2 cellular contexts compared by ENCODE assay signal in genomic region chr9:128702445-128702948, GRCh38.
TF ChIP-seq lines count a peak whose summit lies in the region.

PKN3 (plus strand) TSS chr9:128702503; CDS start chr9:128702916, 413 bp downstream.

TF ChIP-seq in HEK293, 187 proteins besides CTCF, POLR2A, EP300 and RAD21 (continued from another document and continues in another):
- TF ChIP-seq ZBTB44 (tag by site-specific recombination; IDR thresholded peaks at IDR 0.05) (no peak), ZNF341 (tag by site-specific recombination; IDR thresholded peaks at IDR 0.05; ENCODE audit: low read depth) (peak; percentile 81), ZEB2 (tag by site-specific recombination; IDR thresholded peaks at IDR 0.05) (peak; percentile 96), ZBTB17 (tag by site-specific recombination; IDR thresholded peaks at IDR 0.05) (no peak), ZNF398 (tag by site-specific recombination; IDR thresholded peaks at IDR 0.05) (no peak), ZNF121 (tag by site-specific recombination; IDR thresholded peaks at IDR 0.05) (no peak), ZBTB1 (tag by site-specific recombination; IDR thresholded peaks at IDR 0.05) (no peak), ZNF571 (tag by site-specific recombination; IDR thresholded peaks at IDR 0.05) (no peak), ZNF629 (tag by site-specific recombination; IDR thresholded peaks at IDR 0.05) (peak; percentile 61), ZNF521 (tag by site-specific recombination; IDR thresholded peaks at IDR 0.05) (no peak), ZBTB6 (tag by site-specific recombination; IDR thresholded peaks at IDR 0.05) (peak; percentile 81; the same call in 1 of the 2 replicates), TCF7L2 (IDR thresholded peaks at IDR 0.05; ENCODE audit: borderline replicate concordance, low read depth, low read length) (no peak), ZNF174 (tag by site-specific recombination; IDR thresholded peaks at IDR 0.05) (no peak), ZNF239 (tag by site-specific recombination; IDR thresholded peaks at IDR 0.05) (no peak), TSHZ1 (tag by site-specific recombination; IDR thresholded peaks at IDR 0.05; ENCODE audit: borderline replicate concordance) (no peak), ZNF175 (tag by site-specific recombination; IDR thresholded peaks at IDR 0.05) (no peak), ZBTB21 (tag by site-specific recombination; IDR thresholded peaks at IDR 0.05) (no peak), ZNF24 (tag by site-specific recombination; IDR thresholded peaks at IDR 0.05) (peak; percentile 76; the same call in 1 of the 2 replicates), ZNF580 (tag by site-specific recombination; IDR thresholded peaks at IDR 0.05) (no peak), ZNF768 (tag by site-specific recombination; IDR thresholded peaks at IDR 0.05) (no peak), ZNF132 (tag by site-specific recombination; IDR thresholded peaks at IDR 0.05; ENCODE audit: borderline replicate concordance) (no peak), FEZF1 (tag by site-specific recombination; IDR thresholded peaks at IDR 0.05) (no peak), ZNF391 (tag by site-specific recombination; IDR thresholded peaks at IDR 0.05; ENCODE audit: borderline replicate concordance, low read depth) (peak; percentile 47; the same call in 1 of the 2 replicates), ZNF544 (tag by site-specific recombination; IDR thresholded peaks at IDR 0.05) (no peak), ZNF221 (tag by site-specific recombination; IDR thresholded peaks at IDR 0.05; ENCODE audit: borderline replicate concordance) (no peak), ZNF169 (tag by site-specific recombination; IDR thresholded peaks at IDR 0.05) (no peak), OVOL3 (tag by site-specific recombination; IDR thresholded peaks at IDR 0.05) (no peak)

TF ChIP-seq in GM12878, 131 proteins besides CTCF, POLR2A, EP300 and RAD21 (continued from another document and continues in another):
- peak; percentile 60 for TF ChIP-seq EED (IDR thresholded peaks at IDR 0.05; ENCODE audit: low read depth)
- no peak for TF ChIP-seq NBN (IDR thresholded peaks at IDR 0.05)
- no peak for TF ChIP-seq IRF3 (IDR thresholded peaks at IDR 0.05)
- 0 out of 2 replicates have a peak, but pooled peaks have one; percentile 57 for TF ChIP-seq TCF12 (IDR thresholded peaks at IDR 0.05; ENCODE audit: low read depth, low read length)
- no peak for TF ChIP-seq BRCA1 (IDR thresholded peaks at IDR 0.05; ENCODE audit: low read depth, low read length)
- 0 out of 2 replicates have a peak, but pooled peaks have one; percentile 19 for TF ChIP-seq NR2C1 (IDR thresholded peaks at IDR 0.05)
- peak; percentile 46 for TF ChIP-seq KLF5 (IDR thresholded peaks at IDR 0.05; ENCODE audit: partially characterized antibody)
- TF ChIP-seq HSF1 (IDR thresholded peaks at IDR 0.05; ENCODE audit: low read depth, low read length): no peak
- no peak for TF ChIP-seq ZNF622 (IDR thresholded peaks at IDR 0.05)
- no peak for TF ChIP-seq TARDBP (IDR thresholded peaks at IDR 0.05; ENCODE audit: borderline replicate concordance)
- TF ChIP-seq CBFB (IDR thresholded peaks at IDR 0.05; ENCODE audit: low read depth): no peak; the same call in 1 of the 2 replicates
- TF ChIP-seq ZNF24 (IDR thresholded peaks at IDR 0.05): no peak
- no peak for TF ChIP-seq BCL11A (IDR thresholded peaks at IDR 0.05; ENCODE audit: low read depth, low read length)
- no peak for TF ChIP-seq SMAD5 (IDR thresholded peaks at IDR 0.05; ENCODE audit: low read depth)
- TF ChIP-seq MEF2B (IDR thresholded peaks at IDR 0.05; ENCODE audit: partially characterized antibody, poor library complexity, severe bottlenecking): peak; percentile 26
- no peak for TF ChIP-seq MTA3 (IDR thresholded peaks at IDR 0.05; ENCODE audit: borderline replicate concordance, low read length)
- TF ChIP-seq SRF (IDR thresholded peaks at IDR 0.05; ENCODE audit: low read depth in 2 of 2, low read length in 2 of 2): no peak
- no peak for TF ChIP-seq CEBPB (IDR thresholded peaks at IDR 0.05; ENCODE audit: borderline replicate concordance in 1 of 2, low read depth in 2 of 2, low read length in 2 of 2)
- no peak for TF ChIP-seq ETV6 (conservative IDR thresholded peaks at IDR 0.05 in 1 of 2, IDR thresholded peaks at IDR 0.05 in 1 of 2; ENCODE audit: borderline replicate concordance in 1 of 2, low read depth in 1 of 2)
- TF ChIP-seq REST (IDR thresholded peaks at IDR 0.05; ENCODE audit: low read depth, low read length): no peak
- TF ChIP-seq ZBTB33 (IDR thresholded peaks at IDR 0.05): no peak
- peak; percentile 29; the same call in 1 of the 2 replicates for TF ChIP-seq SMC3 (IDR thresholded peaks at IDR 0.05; ENCODE audit: borderline replicate concordance, low read length)
- TF ChIP-seq STAT1 (conservative IDR thresholded peaks at IDR 0.05): 0 out of 2 replicates have a peak, but pooled peaks have one; percentile 28
- TF ChIP-seq ZBTB11 (CRISPR knock-in tag; IDR thresholded peaks at IDR 0.05): no peak
- no peak for TF ChIP-seq NFXL1 (IDR thresholded peaks at IDR 0.05; ENCODE audit: borderline replicate concordance)
- TF ChIP-seq POLR2AphosphoS2 (IDR thresholded peaks at IDR 0.05; ENCODE audit: low read depth, low read length): no peak
- peak; percentile 84 for TF ChIP-seq DPF2 (IDR thresholded peaks at IDR 0.05)
- peak; percentile 71 for TF ChIP-seq YY1 (IDR thresholded peaks at IDR 0.05; ENCODE audit: low read depth, low read length)
- peak; percentile 93; the same call in 1 of the 2 replicates for TF ChIP-seq BACH1 (IDR thresholded peaks at IDR 0.05; ENCODE audit: borderline replicate concordance)
- no peak for TF ChIP-seq ZBED1 (IDR thresholded peaks at IDR 0.05; ENCODE audit: borderline replicate concordance)
- TF ChIP-seq ELK1 (IDR thresholded peaks at IDR 0.05; ENCODE audit: low read depth, low read length): no peak
- no peak for TF ChIP-seq GABPA (IDR thresholded peaks at IDR 0.05; ENCODE audit: low read depth)
- no peak for TF ChIP-seq TAF1 (IDR thresholded peaks at IDR 0.05; ENCODE audit: borderline replicate concordance, low read depth, low read length)
- TF ChIP-seq RELA (IDR thresholded peaks at IDR 0.05; ENCODE audit: borderline replicate concordance, partially characterized antibody): peak; percentile 23
- no peak for TF ChIP-seq CREM (IDR thresholded peaks at IDR 0.05; ENCODE audit: low read depth)
- no peak for TF ChIP-seq FOS (IDR thresholded peaks at IDR 0.05; ENCODE audit: borderline replicate concordance, extremely low read depth, insufficient read length)
- no peak for TF ChIP-seq FOXK2 (IDR thresholded peaks at IDR 0.05)
- no peak for TF ChIP-seq STAT3 (IDR thresholded peaks at IDR 0.05; ENCODE audit: low read depth, low read length)
- TF ChIP-seq BHLHE40 (IDR thresholded peaks at IDR 0.05; ENCODE audit: borderline replicate concordance in 1 of 2, low read depth in 2 of 2, low read length in 1 of 2): peak in 1 of 2 experiments; percentile 58; a peak in 1 of 4 replicates
- 0 out of 2 replicates have a peak, but pooled peaks have one; percentile 25 for TF ChIP-seq CREB1 (IDR thresholded peaks at IDR 0.05; ENCODE audit: low read depth)
- no peak for TF ChIP-seq JUNB (IDR thresholded peaks at IDR 0.05)
